ENCODE assay signal across 15 cellular contexts in genomic region chr11:19576903-19577302, GRCh38.
A peak's percentile ranks its signal among the peaks of the same experiment; 100 is the strongest.
DNase-seq lines count a peak whose midpoint lies in the region; ATAC-seq and TF ChIP-seq lines count a peak whose summit lies in the region.
"Had no signal": no experiment of that assay in that cellular context is flagged by ENCODE, and none has a peak within 500 bp of the region (broad histone marks: within the 10 kb centered on the region; RNA-seq: fewer than 3 reads in every experiment).

No MANE protein-coding gene starts in this region.

- H3K4me1 ChIP-seq in left ventricle myocardium inferior = peaks cover 64% of the 10 kb centered on the region
- H3K4me1 ChIP-seq in hepatocyte (ENCODE audit: insufficient read depth) = peaks cover 20% of the 10 kb centered on the region
- peaks cover 48% of the 10 kb centered on the region for H3K4me1 ChIP-seq in rectal smooth muscle tissue (ENCODE audit: control insufficient read depth, insufficient read depth, low read length)
- peaks cover 17 to 21% of the 10 kb centered on the region in 2 donors for H3K4me1 ChIP-seq in aorta (ENCODE audit: control insufficient read depth in 1 of 2, insufficient read depth in 2 of 2, low read length in 2 of 2)

- DNase-seq in left ventricle myocardium inferior (no peak), left ventricle myocardium superior (no peak), hepatocyte (ENCODE audit: low spot score) (no peak), aorta (no peak), posterior vena cava (ENCODE audit: low spot score) (no peak), A172 (ENCODE audit: low spot score) (no peak)
- DNase-seq: activated CD8-positive, alpha-beta memory T cell treated with anti-CD3 and anti-CD28 coated beads, Interleukin-2, amount 10 ng/mL, durations not matched to agents 7 days and 5 days; activated naive CD4-positive, alpha-beta T cell treated with Interleukin-2 at 50 U/mL for 16 hours; central memory CD4-positive, alpha-beta T cell; COR-L47; Karpas-422; NCI-H510A; OCI-M1 had no signal

- no peaks in the 10 kb centered on the region for H3K9me2 ChIP-seq in hepatocyte (replicated peaks; ENCODE audit: insufficient read depth)

- H3K4me3 ChIP-seq in left ventricle myocardium inferior (no peak overlapping the region), hepatocyte (no peak overlapping the region), rectal smooth muscle tissue (ENCODE audit: low read length) (no peak overlapping the region), aorta (ENCODE audit: low read length in 2 of 2) (no peak overlapping the region)

- peak overlapping the region; percentile 93 for H3K27ac ChIP-seq in left ventricle myocardium inferior (replicated peaks)
- H3K27ac ChIP-seq in hepatocyte = peak overlapping the region; percentile 78
- H3K27ac ChIP-seq in rectal smooth muscle tissue (ENCODE audit: low read depth, low read length) = peak overlapping the region; percentile 84
- H3K27ac ChIP-seq in aorta (ENCODE audit: low read depth in 1 of 2, low read length in 2 of 2) = peak overlapping the region; percentile 73 to 94

- H4K20me1 ChIP-seq in hepatocyte (ENCODE audit: insufficient read depth, poor library complexity, severe bottlenecking) = no peaks in the 10 kb centered on the region

- no peak overlapping the region for H3K9ac ChIP-seq in rectal smooth muscle tissue (ENCODE audit: low read length)

- H3K4me2 ChIP-seq in hepatocyte = peak overlapping the region; percentile 33

- H3K27me3 ChIP-seq in left ventricle myocardium inferior (ENCODE audit: low read depth) (no peaks in the 10 kb centered on the region), hepatocyte (no peaks in the 10 kb centered on the region), rectal smooth muscle tissue (ENCODE audit: control insufficient read depth, insufficient read depth, low read length) (no peaks in the 10 kb centered on the region), aorta (ENCODE audit: control insufficient read depth in 1 of 2, insufficient read depth in 2 of 2, low read length in 1 of 2) (no peaks in the 10 kb centered on the region)

- WGBS in hepatocyte (ENCODE audit: low lambda C conversion rate, missing lambda C conversion rate) = 69% methylated on average over 6 of the region's 6 CpGs
- 49 to 51% methylated on average over 6 of the region's 6 CpGs for WGBS in aorta, 2 donors

- no peaks in the 10 kb centered on the region for H3K36me3 ChIP-seq in left ventricle myocardium inferior
- H3K36me3 ChIP-seq in hepatocyte (replicated peaks; ENCODE audit: insufficient read depth, low read depth) = no peaks in the 10 kb centered on the region
- H3K36me3 ChIP-seq in rectal smooth muscle tissue (ENCODE audit: control insufficient read depth, insufficient read depth, low read length) = no peaks in the 10 kb centered on the region
- no peaks in the 10 kb centered on the region for H3K36me3 ChIP-seq in aorta (ENCODE audit: control insufficient read depth in 1 of 2, insufficient read depth in 2 of 2, low read length in 1 of 2)

- H3K9me3 ChIP-seq in left ventricle myocardium inferior (replicated peaks) (no peaks in the 10 kb centered on the region), hepatocyte (ENCODE audit: low read depth) (no peaks in the 10 kb centered on the region), aorta (ENCODE audit: control insufficient read depth, low read length) (no peaks in the 10 kb centered on the region)

- TF ChIP-seq CTCF in left ventricle myocardium inferior (IDR thresholded peaks at IDR 0.05; ENCODE audit: borderline replicate concordance) (no peak), hepatocyte (IDR thresholded peaks at IDR 0.05; ENCODE audit: poor library complexity) (no peak)

- intact Hi-C loops in left ventricle myocardium inferior (cut with micrococcal nuclease) (no loop called here), left ventricle myocardium superior (cut with micrococcal nuclease) (no loop called here), aorta (cut with DNase I) (no loop called here), posterior vena cava (cut with DNase I) (loop anchor here in 1 of 2 donors (10.0 kb wide), 1 partner anchor 108 kb away; no protein-coding TSS in a partner anchor)

- H3K79me2 ChIP-seq in hepatocyte = no peaks in the 10 kb centered on the region

- ATAC-seq in left ventricle myocardium superior = no peak
- ATAC-seq in aorta (ENCODE audit: low FRiP score) = no peak
- ATAC-seq in HG02588 (IDR thresholded peaks at IDR 0.05; ENCODE audit: unreplicated experiment) = no peak
- ATAC-seq: activated CD8-positive, alpha-beta memory T cell treated with anti-CD3 and anti-CD28 coated beads, Interleukin-2, amount 10 ng/mL, durations not matched to agents 7 days and 5 days had no signal

- H2AFZ ChIP-seq in hepatocyte = no peak overlapping the region
